In the genomic region with DNA sequence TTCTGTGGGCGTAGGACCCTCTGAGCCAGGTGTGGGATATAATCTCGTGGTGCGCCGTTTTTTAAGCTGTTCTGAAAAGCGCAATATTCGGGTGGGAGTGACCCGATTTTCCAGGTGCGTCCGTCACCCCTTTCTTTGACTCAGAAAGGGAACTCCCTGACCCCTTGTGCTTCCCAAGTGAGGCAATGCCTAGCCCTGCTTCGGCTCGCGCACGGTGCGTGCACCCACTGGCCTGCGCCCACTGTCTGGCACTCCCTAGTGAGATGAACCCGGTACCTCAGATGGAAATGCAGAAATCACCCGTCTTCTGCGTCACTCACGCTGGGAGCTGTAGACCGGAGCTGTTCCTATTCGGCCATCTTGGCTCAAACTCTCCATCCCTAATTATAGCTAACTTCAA, we compare ENCODE assay signal across 7 cellular contexts.
A peak's percentile ranks its signal among the peaks of the same experiment; 100 is the strongest.
DNase-seq lines count a peak whose midpoint lies in the region; ATAC-seq, FAIRE-seq and TF ChIP-seq lines count a peak whose summit lies in the region.
"Not testable (repeated sequence)": the region's sequence is repeated elsewhere in the genome, so short reads cannot be mapped to it uniquely, and the experiment has no call there.

No MANE protein-coding gene starts in this region.

- not testable (repeated sequence) for H2BK15ac ChIP-seq in neuronal stem cell (ENCODE audit: low read length)

- not testable (repeated sequence) for H2AK5ac ChIP-seq in neuronal stem cell (ENCODE audit: low read depth, low read length)

- not testable (repeated sequence) for TF ChIP-seq CTCF in A673 (conservative IDR thresholded peaks at IDR 0.05; ENCODE audit: low read depth, low read length); KMS-11 (conservative IDR thresholded peaks at IDR 0.05; ENCODE audit: low read depth, low read length); bronchial epithelial cell (IDR thresholded peaks at IDR 0.05; ENCODE audit: insufficient read depth, low read length, severe bottlenecking)

- H3K4ac ChIP-seq in neuronal stem cell (ENCODE audit: low read length): not testable (repeated sequence)

- H3K79me1 ChIP-seq in neuronal stem cell (ENCODE audit: low read depth, low read length): not testable (repeated sequence)

- not testable (repeated sequence) for H3K27me3 ChIP-seq in A673 (replicated peaks; ENCODE audit: insufficient read depth, low read depth, low read length, poor library complexity); KMS-11 (ENCODE audit: insufficient read depth, low read depth); bronchial epithelial cell (ENCODE audit: control insufficient read depth, insufficient read depth, low read length); neuronal stem cell (ENCODE audit: control insufficient read depth in 3 of 3, insufficient read depth in 3 of 3, low read depth in 1 of 3, low read length in 3 of 3); subcutaneous abdominal adipose tissue (ENCODE audit: control insufficient read depth in 5 of 5, insufficient read depth in 4 of 5, low read length in 5 of 5)

- H3K4me2 ChIP-seq in KMS-11: peak overlapping the region; percentile 100
- H3K4me2 ChIP-seq in neuronal stem cell (ENCODE audit: insufficient read depth, low read length, poor library complexity, severe bottlenecking): not testable (repeated sequence)

- not testable (repeated sequence) for H3K14ac ChIP-seq in neuronal stem cell (ENCODE audit: low read length)

- H2AFZ ChIP-seq in KMS-11 (ENCODE audit: low read depth): peak overlapping the region; percentile 99
- H2AFZ ChIP-seq in neuronal stem cell (ENCODE audit: low read length): peak overlapping the region; percentile 17

- intact Hi-C loops in A673 (cut with micrococcal nuclease; ENCODE audit: unreplicated experiment): not testable (repeated sequence)

- not testable (repeated sequence) for H4K91ac ChIP-seq in neuronal stem cell (ENCODE audit: low read depth, low read length, poor library complexity)

- POLR2A ChIA-PET in A673 (lab: Charles Lee; ENCODE audit: low non-redundant PET): not testable (repeated sequence)

- peak overlapping the region; percentile 94 for H3K9ac ChIP-seq in KMS-11
- H3K9ac ChIP-seq in neuronal stem cell (ENCODE audit: low read depth, low read length, poor library complexity); subcutaneous abdominal adipose tissue (ENCODE audit: low read length in 5 of 5): not testable (repeated sequence)

- H3K18ac ChIP-seq in neuronal stem cell (ENCODE audit: low read length): not testable (repeated sequence)

- not testable (repeated sequence) for H3K36me3 ChIP-seq in A673 (ENCODE audit: insufficient read depth, low read length, poor library complexity, severe bottlenecking); KMS-11 (ENCODE audit: insufficient read depth); bronchial epithelial cell (ENCODE audit: control insufficient read depth, insufficient read depth, low read length); neuronal stem cell (replicated peaks in 1 of 2; ENCODE audit: control insufficient read depth in 2 of 2, insufficient read depth in 2 of 2, low read length in 2 of 2); subcutaneous abdominal adipose tissue (ENCODE audit: control insufficient read depth in 5 of 5, insufficient read depth in 5 of 5, low read length in 5 of 5)

- FAIRE-seq in bronchial epithelial cell (lab: Jason Lieb, UNC): not testable (repeated sequence)

- H3K9me3 ChIP-seq in A673 (ENCODE audit: low read depth, low read length, poor library complexity, severe bottlenecking); neuronal stem cell (replicated peaks in 1 of 2; ENCODE audit: control insufficient read depth in 2 of 2, insufficient read depth in 1 of 2, low read depth in 1 of 2, low read length in 2 of 2); subcutaneous abdominal adipose tissue (ENCODE audit: control insufficient read depth in 5 of 5, low read length in 5 of 5): not testable (repeated sequence)

- DNase-seq in A673 (ENCODE audit: low spot score); epithelial cell of prostate (ENCODE audit: low read depth, low spot score); neuronal stem cell (ENCODE audit: low spot score): not testable (repeated sequence)
- peak; percentile 5 for DNase-seq in bronchial epithelial cell (ENCODE audit: low read depth)

- H3K27ac ChIP-seq in A673 (ENCODE audit: low read depth, low read length, poor library complexity, severe bottlenecking); neuronal stem cell (replicated peaks; ENCODE audit: low read length); subcutaneous abdominal adipose tissue (ENCODE audit: low read depth, low read length): not testable (repeated sequence)
- H3K27ac ChIP-seq in KMS-11 (peak overlapping the region; percentile 92), epithelial cell of prostate (peak overlapping the region; percentile 65)

- no CpG with 5 or more reads among the region's 21 CpGs for WGBS in neuronal stem cell (ENCODE audit: extremely low coverage in 2 of 2, insufficient read length in 2 of 2, insufficient replicate concordance in 1 of 2), 2 donors

- not testable (repeated sequence) for BruUV-seq in A673 (replicated peaks; lab: Mats Ljungman, UMichigan)

- not testable (repeated sequence) for H2BK120ac ChIP-seq in neuronal stem cell (ENCODE audit: low read depth, low read length)

- peak; percentile 16; the same call in 1 of the 3 replicates for ATAC-seq in SK-N-SH treated with all-trans-retinoic acid at 6 μM for 48 hours

- not testable (repeated sequence) for H4K8ac ChIP-seq in neuronal stem cell (ENCODE audit: low read depth, low read length)

- H2BK12ac ChIP-seq in neuronal stem cell (ENCODE audit: low read length): not testable (repeated sequence)

- H3K23ac ChIP-seq in neuronal stem cell (ENCODE audit: low read depth, low read length, poor library complexity): not testable (repeated sequence)

- H4K20me1 ChIP-seq in KMS-11 (ENCODE audit: insufficient read depth): not testable (repeated sequence)

- peak overlapping the region; percentile 28 for H3K4me3 ChIP-seq in A673 (ENCODE audit: low read depth, low read length, poor library complexity, severe bottlenecking)
- H3K4me3 ChIP-seq in KMS-11 (IDR thresholded peaks at IDR 0.05; ENCODE audit: insufficient read depth, low read depth, low read length); neuronal stem cell (ENCODE audit: low read length in 2 of 2): not testable (repeated sequence)
- H3K4me3 ChIP-seq in bronchial epithelial cell (ENCODE audit: low read depth, low read length): peak overlapping the region; percentile 29
- H3K4me3 ChIP-seq in subcutaneous abdominal adipose tissue (ENCODE audit: low read depth in 1 of 5, low read length in 5 of 5): peak overlapping the region in 4 of 5 donors; percentile 4 to 47 (median 33)

- not testable (repeated sequence) for H3K4me1 ChIP-seq in A673 (ENCODE audit: insufficient read depth, low read length, poor library complexity, severe bottlenecking); neuronal stem cell (ENCODE audit: control insufficient read depth in 2 of 2, insufficient read depth in 1 of 2, low read depth in 1 of 2, low read length in 2 of 2)
- H3K4me1 ChIP-seq in KMS-11 (ENCODE audit: low read depth, poor library complexity, severe bottlenecking) (peaks cover 16% of the 10 kb centered on the region), subcutaneous abdominal adipose tissue (ENCODE audit: control insufficient read depth in 5 of 5, insufficient read depth in 5 of 5, low read length in 5 of 5) (peaks cover 0 to 11% (median 0%) of the 10 kb centered on the region in 5 donors)

- H3K79me2 ChIP-seq in KMS-11 (ENCODE audit: insufficient read depth, low read depth): not testable (repeated sequence)

- CTCF ChIA-PET in A673 (lab: Charles Lee): not testable (repeated sequence)

- H2BK5ac ChIP-seq in neuronal stem cell (ENCODE audit: low read length): not testable (repeated sequence)
